8 cellular contexts compared by ENCODE assay signal in genomic region chr5:134527156-134527960, GRCh38. TPM values are rescaled to one million over a fixed set of nuclear protein-coding genes. Genes with fewer than 3 reads are reported as not detected.
DNase-seq lines count a peak whose midpoint lies in the region; ATAC-seq and TF ChIP-seq lines count a peak whose summit lies in the region.

No MANE protein-coding gene starts in this region.

- peaks cover 28% of the 10 kb centered on the region for H3K36me3 Mint-ChIP-seq in activated B cell treated with CpG ODN at 0.5 μM for 24 hours (ENCODE audit: low read depth)

- peak overlapping the region; percentile 85 for H3K27ac Mint-ChIP-seq in activated B cell treated with CpG ODN at 0.5 μM for 24 hours

- H3K4me1 Mint-ChIP-seq in activated B cell treated with CpG ODN at 0.5 μM for 24 hours: peaks cover 58% of the 10 kb centered on the region

- CTCF ChIA-PET in activated B cell treated with CpG ODN at 0.5 μM for 24 hours (lab: Charles Lee): interaction anchor here (0.6 to 4.5 kb wide), 15 partner anchors 9 to 115 kb away, joined by 3 to 41 read pairs (median 5); partner anchors contain the start of gene CDKN2AIPNL

- POLR2A ChIA-PET in activated B cell treated with CpG ODN at 0.5 μM for 24 hours (lab: Charles Lee): interaction anchor here (0.7 to 16.8 kb wide), 8 partner anchors 19 to 377 kb away, joined by 3 to 763 read pairs (median 20); partner anchors contain the start of genes CDKN2AIPNL, PCBD2 and UBE2B

- TF ChIP-seq CTCF in activated B cell treated with CpG ODN at 0.5 μM for 24 hours (IDR thresholded peaks at IDR 0.05): no peak

- ATAC-seq in HG03039 (IDR thresholded peaks at IDR 0.05; ENCODE audit: unreplicated experiment) (peak; percentile 35), activated B cell treated with CpG ODN at 0.5 μM for 24 hours (ENCODE audit: low read depth) (peak; percentile 49)

- H3K4me3 Mint-ChIP-seq in activated B cell treated with CpG ODN at 0.5 μM for 24 hours: peak overlapping the region; percentile 98

- DNase-seq in SKM-1 treated with dmso at 0.1 percent for 144 hours (lab: John Stamatoyannopoulos, UW; ENCODE audit: unreplicated experiment) (peak; percentile 64), SKM-1 (lab: John Stamatoyannopoulos, UW; ENCODE audit: unreplicated experiment) (no peak), NCI-H2171 treated with DMSO at 0.1 percent for 48 hours (lab: John Stamatoyannopoulos, UW) (peak; percentile 85), activated B cell treated with CpG ODN at 0.5 μM for 24 hours (peak; percentile 73), caudate nucleus (lab: John Stamatoyannopoulos, UW) (peak in 59 of 61 donors; percentile 23 to 91 (median 78)), islet precursor cell (peak; percentile 98)
- peak; percentile 74 for DNase-seq in stimulated activated CD4-positive, alpha-beta T cell treated with anti-CD3 and anti-CD28 coated beads, Interleukin-12 subunit alpha, Interleukin-12 subunit beta, amount 100 ng/mL, for 4 hours

- intact Hi-C loops in activated B cell treated with CpG ODN at 0.5 μM for 24 hours (cut with micrococcal nuclease): loop anchor here (1.0 to 5.0 kb wide), 9 partner anchors 13 to 351 kb away; partner anchors contain the start of genes CAMLG, CDKN2AIPNL and SKP1

- H3K27ac ChIP-seq in caudate nucleus (ENCODE audit: low read depth, low read length): peak overlapping the region; percentile 99

- H3K27me3 Mint-ChIP-seq in activated B cell treated with CpG ODN at 0.5 μM for 24 hours: no peaks in the 10 kb centered on the region

- no peaks in the 10 kb centered on the region for H3K9me3 Mint-ChIP-seq in activated B cell treated with CpG ODN at 0.5 μM for 24 hours

RNA-seq across cellular contexts. Expression of gene JADE2, which starts 1.9 kb away (rescaled TPM):
- 218 and 225 TPM in 2 replicates for total RNA-seq in activated B cell treated with CpG ODN at 0.5 μM for 24 hours
